8 cellular contexts compared by ENCODE assay signal in genomic region chr1:182029379-182030331, GRCh38. TPM values are rescaled to one million over a fixed set of nuclear protein-coding genes. Genes with fewer than 3 reads are reported as not detected.
DNase-seq lines count a peak whose midpoint lies in the region; ATAC-seq, FAIRE-seq and TF ChIP-seq lines count a peak whose summit lies in the region.

No MANE protein-coding gene starts in this region.

- DNase-seq in BJ (ENCODE audit: low read depth): peak; percentile 74
- DNase-seq in GM19239 (ENCODE audit: insufficient read length, low spot score): peak; percentile 74
- peak; percentile 88 to 94 for DNase-seq in NCI-H524 (lab: John Stamatoyannopoulos, UW)
- peak; percentile 98 for DNase-seq in activated CD4-positive, alpha-beta T cell treated with anti-CD3 and anti-CD28 coated beads for 48 hours
- DNase-seq in cortex of kidney (lab: John Stamatoyannopoulos, UW): peak; percentile 34
- peak; percentile 99 for DNase-seq in left kidney (ENCODE audit: low read depth, low spot score)
- peak; percentile 97 for DNase-seq in stimulated activated CD4-positive, alpha-beta T cell treated with anti-CD3 and anti-CD28 coated beads, Interleukin-1b, Interleukin-23, amount 100 ng/mL, for 48 hours

- peak; percentile 86 for ATAC-seq in HG03457 (IDR thresholded peaks at IDR 0.05; ENCODE audit: unreplicated experiment)

- H3K4me3 ChIP-seq in BJ (ENCODE audit: low read depth, low read length): peak overlapping the region; percentile 59

- peak; percentile 98 for FAIRE-seq in GM19239 (lab: Jason Lieb, UNC)

- H3K36me3 ChIP-seq in BJ (ENCODE audit: control insufficient read depth, insufficient read depth, low read length): no peaks in the 10 kb centered on the region

- CTCF ChIA-PET in BJ (lab: Yijun Ruan, JAX): no interaction called here

- no peaks in the 10 kb centered on the region for H3K27me3 ChIP-seq in BJ (ENCODE audit: control insufficient read depth, insufficient read depth, low read length)

- POLR2A ChIA-PET in BJ (lab: Charles Lee): no interaction called here

- TF ChIP-seq CTCF in BJ (IDR thresholded peaks at IDR 0.05; ENCODE audit: insufficient read depth, low read depth, low read length): peak; percentile 52

RNA-seq across cellular contexts. Expression of gene ZNF648, which starts 31.9 kb away (rescaled TPM):
- polyA plus RNA-seq in BJ (2011; rRNA removed): not detected in 2 replicates
- polyA minus RNA-seq in BJ (2011; rRNA and poly(A)+ RNA removed): not detected in 2 replicates

Comparison
In these comparisons a context has a peak if more than half of its experiments do, and no peak if none do; other contexts are left out.
1. Peak in every context shown above with its lines: DNase-seq, ATAC-seq and H3K4me3 ChIP-seq.
2. DNase-seq: peak in every context shown above with its lines; median percentile 99 in left kidney; 98 in activated CD4-positive, alpha-beta T cell treated with anti-CD3 and anti-CD28 coated beads for 48 hours; 97 in stimulated activated CD4-positive, alpha-beta T cell treated with anti-CD3 and anti-CD28 coated beads, Interleukin-1b, Interleukin-23, amount 100 ng/mL, for 48 hours; 91 in NCI-H524; 74 in BJ; 74 in GM19239; 34 in cortex of kidney.